29 cellular contexts compared by ENCODE assay signal in genomic region chr4:6894528-6895498, GRCh38. TPM values are rescaled to one million over a fixed set of nuclear protein-coding genes. Genes with fewer than 3 reads are reported as not detected.
A peak's percentile ranks its signal among the peaks of the same experiment; 100 is the strongest.
DNase-seq lines count a peak whose midpoint lies in the region; ATAC-seq, FAIRE-seq and TF ChIP-seq lines count a peak whose summit lies in the region.
"Had no signal": no experiment of that assay in that cellular context is flagged by ENCODE, and none has a peak within 500 bp of the region (broad histone marks: within the 10 kb centered on the region; RNA-seq: fewer than 3 reads in every experiment).

No MANE protein-coding gene starts in this region.

- POLR2A ChIA-PET in activated CD4-positive, alpha-beta memory T cell treated with anti-CD3 and anti-CD28 coated beads, Interleukin-2, amount 10 ng/mL, durations not matched to agents 7 days and 5 days (lab: Charles Lee) = interaction anchor here (0.8 kb wide), 1 partner anchor 14 kb away, joined by 4 read pairs; no protein-coding TSS in a partner anchor
- POLR2A ChIA-PET in activated CD4-positive, alpha-beta memory T cell treated with anti-CD3 and anti-CD28 coated beads for 36 hours (lab: Charles Lee) = interaction anchor here (1.0 kb wide), 1 partner anchor 14 kb away, joined by 3 read pairs; the partner anchor contains the start of gene TBC1D14
- POLR2A ChIA-PET in CD4-positive, alpha-beta T cell (lab: Charles Lee) = no interaction called here
- POLR2A ChIA-PET in H1 (lab: Charles Lee; ENCODE audit: partially characterized antibody) = interaction anchor here (0.7 kb wide), 1 partner anchor 15 kb away, joined by 4 read pairs; the partner anchor contains the start of gene TBC1D14

- TF ChIP-seq POLR2A in H1 (IDR thresholded peaks at IDR 0.05; ENCODE audit: control extremely low read depth in 1 of 2, low read depth in 2 of 2, low read length in 2 of 2) = no peak

- no peak overlapping the region for H2AFZ ChIP-seq in H1 (ENCODE audit: low read length)
- no peak overlapping the region for H2AFZ ChIP-seq in neuronal stem cell (ENCODE audit: low read length)
- H2AFZ ChIP-seq: parathyroid adenoma had no signal

- H4K5ac ChIP-seq in H1 (ENCODE audit: insufficient read length, low read depth, low read length) = no peak overlapping the region

- H3K27me3 Mint-ChIP-seq in activated CD4-positive, alpha-beta memory T cell treated with anti-CD3 and anti-CD28 coated beads, Interleukin-2, amount 10 ng/mL, durations not matched to agents 7 days and 5 days = no peaks in the 10 kb centered on the region
- H3K27me3 Mint-ChIP-seq in activated CD4-positive, alpha-beta memory T cell treated with anti-CD3 and anti-CD28 coated beads for 36 hours = no peaks in the 10 kb centered on the region
- H3K27me3 Mint-ChIP-seq in CD4-positive, alpha-beta T cell = no peaks in the 10 kb centered on the region
- H3K27me3 Mint-ChIP-seq: activated CD8-positive, alpha-beta T cell treated with anti-CD3 and anti-CD28 coated beads for 36 hours; stimulated activated naive CD8-positive, alpha-beta T cell treated with anti-CD3 and anti-CD28 coated beads, Interleukin-15, amount 100 ng/mL, for 72 hours had no signal

- no peak for TF ChIP-seq EP300 in H1 (IDR thresholded peaks at IDR 0.05; ENCODE audit: borderline replicate concordance in 1 of 2, low read depth in 2 of 2, low read length in 2 of 2)

- no peak for TF ChIP-seq RAD21 in H1 (IDR thresholded peaks at IDR 0.05 in 1 of 2, conservative IDR thresholded peaks at IDR 0.05 in 1 of 2; ENCODE audit: low read depth in 2 of 2, low read length in 2 of 2)

- H3K4ac ChIP-seq in H1 (replicated peaks; ENCODE audit: insufficient read length, low read depth, low read length) (no peak overlapping the region), neuronal stem cell (ENCODE audit: low read length) (no peak overlapping the region)

- no peak overlapping the region for H3K23ac ChIP-seq in H1 (ENCODE audit: insufficient read length)
- H3K23ac ChIP-seq in neuronal stem cell (ENCODE audit: low read depth, low read length, poor library complexity) = no peak overlapping the region

- CTCF ChIA-PET in activated CD4-positive, alpha-beta memory T cell treated with anti-CD3 and anti-CD28 coated beads, Interleukin-2, amount 10 ng/mL, durations not matched to agents 7 days and 5 days (lab: Charles Lee) = interaction anchor here (1.2 to 3.0 kb wide), 2 partner anchors 17 to 21 kb away, joined by 3 to 13 read pairs; no protein-coding TSS in a partner anchor
- CTCF ChIA-PET in activated CD4-positive, alpha-beta memory T cell treated with anti-CD3 and anti-CD28 coated beads for 36 hours (lab: Charles Lee) = interaction anchor here (1.9 to 4.5 kb wide), 2 partner anchors 14 to 21 kb away, joined by 4 to 30 read pairs; partner anchors contain the start of gene TBC1D14
- CTCF ChIA-PET in CD4-positive, alpha-beta T cell (lab: Charles Lee) = no interaction called here
- CTCF ChIA-PET in H1 (lab: Charles Lee; ENCODE audit: partially characterized antibody) = interaction anchor here (0.8 to 2.4 kb wide), 3 partner anchors 9 to 174 kb away, joined by 3 to 10 read pairs (median 3); no protein-coding TSS in a partner anchor

- H3K4me1 ChIP-seq in H1 (replicated peaks in 1 of 4; ENCODE audit: control insufficient read depth in 3 of 4, insufficient read depth in 4 of 4, low read length in 3 of 4) = no peaks in the 10 kb centered on the region; a peak in 1 of 7 replicates
- peaks cover 5 to 6% of the 10 kb centered on the region in 2 donors for H3K4me1 ChIP-seq in neuronal stem cell (ENCODE audit: control insufficient read depth in 2 of 2, insufficient read depth in 1 of 2, low read depth in 1 of 2, low read length in 2 of 2)
- H3K4me1 ChIP-seq: ascending aorta, parathyroid adenoma had no signal

- FAIRE-seq in H1 (lab: Jason Lieb, UNC) = no peak
- FAIRE-seq: GM12892, H54 had no signal

- no peaks in the 10 kb centered on the region for H4K20me1 ChIP-seq in H1 (replicated peaks in 1 of 2; ENCODE audit: control insufficient read depth in 1 of 2, insufficient read depth in 2 of 2, low read length in 2 of 2)

- H3K14ac ChIP-seq in H1 (ENCODE audit: insufficient read length) (no peak overlapping the region), neuronal stem cell (ENCODE audit: low read length) (no peak overlapping the region)

- peaks cover 10% of the 10 kb centered on the region for H3K9me3 Mint-ChIP-seq in activated CD4-positive, alpha-beta memory T cell treated with anti-CD3 and anti-CD28 coated beads, Interleukin-2, amount 10 ng/mL, durations not matched to agents 7 days and 5 days
- H3K9me3 Mint-ChIP-seq in activated CD4-positive, alpha-beta memory T cell treated with anti-CD3 and anti-CD28 coated beads for 36 hours = peaks cover 12% of the 10 kb centered on the region
- H3K9me3 Mint-ChIP-seq in CD4-positive, alpha-beta T cell = no peaks in the 10 kb centered on the region
- H3K9me3 Mint-ChIP-seq: activated T-cell treated with anti-CD3 and anti-CD28 coated beads, Interleukin-2, amount 50 U/mL, for 4 hours had no signal

- no peak overlapping the region for H3K56ac ChIP-seq in H1 (replicated peaks; ENCODE audit: insufficient read length, low read depth, low read length)

- H3K4me1 Mint-ChIP-seq in activated CD4-positive, alpha-beta memory T cell treated with anti-CD3 and anti-CD28 coated beads, Interleukin-2, amount 10 ng/mL, durations not matched to agents 7 days and 5 days = peaks cover 62% of the 10 kb centered on the region
- peaks cover 37% of the 10 kb centered on the region for H3K4me1 Mint-ChIP-seq in activated CD4-positive, alpha-beta memory T cell treated with anti-CD3 and anti-CD28 coated beads for 36 hours (ENCODE audit: low read depth)
- peaks cover 45% of the 10 kb centered on the region for H3K4me1 Mint-ChIP-seq in CD4-positive, alpha-beta T cell (ENCODE audit: low read depth)

- no peak overlapping the region for H2BK20ac ChIP-seq in H1 (ENCODE audit: low read length)

- intact Hi-C loops in activated CD4-positive, alpha-beta memory T cell treated with anti-CD3 and anti-CD28 coated beads for 36 hours (cut with micrococcal nuclease) = no loop called here
- intact Hi-C loops in CD4-positive, alpha-beta T cell (cut with DNase I, micrococcal nuclease) = no loop called here

- no peaks in the 10 kb centered on the region for H3K23me2 ChIP-seq in H1 (ENCODE audit: low read depth, low read length)

- H2AK5ac ChIP-seq in H1 (ENCODE audit: low read depth, low read length) (no peak overlapping the region), neuronal stem cell (ENCODE audit: low read depth, low read length) (no peak overlapping the region)

- no peaks in the 10 kb centered on the region for H3K9me3 ChIP-seq in CD4-positive, alpha-beta T cell (ENCODE audit: control insufficient read depth, low read length)
- H3K9me3 ChIP-seq in H1 (ENCODE audit: insufficient read depth in 2 of 2, low read depth in 1 of 2, low read length in 1 of 2) = no peaks in the 10 kb centered on the region
- peaks cover 3 to 6% of the 10 kb centered on the region in 2 donors for H3K9me3 ChIP-seq in neuronal stem cell (replicated peaks in 1 of 2; ENCODE audit: control insufficient read depth in 2 of 2, insufficient read depth in 1 of 2, low read depth in 1 of 2, low read length in 2 of 2)
- H3K9me3 ChIP-seq: ascending aorta, MG63 had no signal

- H3K79me1 ChIP-seq in H1 (ENCODE audit: low read depth, low read length) (no peaks in the 10 kb centered on the region), neuronal stem cell (ENCODE audit: low read depth, low read length) (no peaks in the 10 kb centered on the region)

- H3K36me3 ChIP-seq in H1 (ENCODE audit: control insufficient read depth in 2 of 4, insufficient read depth in 4 of 4, low read length in 3 of 4) (no peaks in the 10 kb centered on the region), neuronal stem cell (replicated peaks in 1 of 2; ENCODE audit: control insufficient read depth in 2 of 2, insufficient read depth in 2 of 2, low read length in 2 of 2) (no peaks in the 10 kb centered on the region)
- H3K36me3 ChIP-seq: ascending aorta, heart left ventricle, left ventricle myocardium inferior, MG63, tibial nerve had no signal

- H3K27me3 ChIP-seq in CD4-positive, alpha-beta T cell (ENCODE audit: control insufficient read depth, insufficient read depth, low read length) = no peaks in the 10 kb centered on the region
- no peaks in the 10 kb centered on the region for H3K27me3 ChIP-seq in H1 (replicated peaks in 1 of 4; ENCODE audit: control insufficient read depth in 3 of 4, extremely low read depth in 1 of 4, insufficient read depth in 3 of 4, low read length in 3 of 4)
- no peaks in the 10 kb centered on the region for H3K27me3 ChIP-seq in neuronal stem cell (ENCODE audit: control insufficient read depth in 3 of 3, insufficient read depth in 3 of 3, low read depth in 1 of 3, low read length in 3 of 3)
- H3K27me3 ChIP-seq: ascending aorta, heart left ventricle, MG63, tibial nerve had no signal

- H3K36me3 Mint-ChIP-seq in activated CD4-positive, alpha-beta memory T cell treated with anti-CD3 and anti-CD28 coated beads, Interleukin-2, amount 10 ng/mL, durations not matched to agents 7 days and 5 days (ENCODE audit: low read depth) = peaks cover 16% of the 10 kb centered on the region
- H3K36me3 Mint-ChIP-seq in activated CD4-positive, alpha-beta memory T cell treated with anti-CD3 and anti-CD28 coated beads for 36 hours = peaks cover 12% of the 10 kb centered on the region
- H3K36me3 Mint-ChIP-seq in CD4-positive, alpha-beta T cell (ENCODE audit: low read depth) = no peaks in the 10 kb centered on the region

- H2BK5ac ChIP-seq in H1 (ENCODE audit: low read depth, low read length) = no peak overlapping the region
- no peak overlapping the region for H2BK5ac ChIP-seq in neuronal stem cell (ENCODE audit: low read length)

- H2BK12ac ChIP-seq in H1 (ENCODE audit: low read depth, low read length) = no peak overlapping the region
- H2BK12ac ChIP-seq in neuronal stem cell (ENCODE audit: low read length) = no peak overlapping the region

- no peak for TF ChIP-seq CTCF in CD4-positive, alpha-beta T cell (IDR thresholded peaks at IDR 0.05)
- TF ChIP-seq CTCF in H1 (IDR thresholded peaks at IDR 0.05; ENCODE audit: control extremely low read depth in 1 of 3, insufficient read depth in 1 of 3, low read depth in 1 of 3, low read length in 3 of 3) = no peak

- H2BK120ac ChIP-seq in H1 (replicated peaks; ENCODE audit: low read depth, low read length) (no peak overlapping the region), neuronal stem cell (ENCODE audit: low read depth, low read length) (no peak overlapping the region)

- DNase-seq in activated CD4-positive, alpha-beta memory T cell treated with anti-CD3 and anti-CD28 coated beads, Interleukin-2, amount 10 ng/mL, durations not matched to agents 7 days and 5 days = no peak
- no peak for DNase-seq in activated CD4-positive, alpha-beta memory T cell treated with anti-CD3 and anti-CD28 coated beads for 36 hours
- no peak for DNase-seq in CD4-positive, alpha-beta T cell
- DNase-seq in H1 (ENCODE audit: low read depth in 1 of 2, low spot score in 2 of 2) (no peak), neuronal stem cell (ENCODE audit: low spot score) (no peak), DMS79 treated with DMSO at 0.1 percent for 48 hours (lab: John Stamatoyannopoulos, UW) (no peak), COR-L47 (lab: John Stamatoyannopoulos, UW) (no peak), NCI-H69 (lab: John Stamatoyannopoulos, UW) (no peak)
- DNase-seq: activated CD4-positive, CD25-positive, alpha-beta regulatory T cell; activated CD8-positive, alpha-beta T cell treated with anti-CD3 and anti-CD28 coated beads for 36 hours; activated T-cell treated with anti-CD3 and anti-CD28 coated beads, Interleukin-2, amount 50 U/mL, for 4 hours; central memory CD4-positive, alpha-beta T cell; KBM-7; left ventricle myocardium inferior; MG63; midbrain; NCI-H2029 treated with DMSO at 0.1 percent for 48 hours; NCI-H2227 treated with DMSO at 0.1 percent for 48 hours; NCI-H774; right cardiac atrium; Right ventricle myocardium superior; stimulated activated naive CD8-positive, alpha-beta T cell treated with anti-CD3 and anti-CD28 coated beads, Interleukin-15, amount 100 ng/mL, for 72 hours had no signal

- WGBS in H1 (ENCODE audit: extremely low coverage in 1 of 2, insufficient coverage in 1 of 2, insufficient read length in 1 of 2, insufficient replicate concordance in 2 of 2, low coverage in 1 of 2, low lambda C conversion rate in 2 of 2, missing lambda C conversion rate in 1 of 2), 2 experiments = 87% methylated on average over 28 of the region's 29 CpGs; no CpG with 5 or more reads in 1 of the 2 experiments
- WGBS in neuronal stem cell (ENCODE audit: extremely low coverage in 2 of 2, insufficient read length in 2 of 2, insufficient replicate concordance in 1 of 2), 2 donors = no CpG with 5 or more reads among the region's 29 CpGs

- H2BK15ac ChIP-seq in H1 (ENCODE audit: low read length) = no peak overlapping the region
- no peak overlapping the region for H2BK15ac ChIP-seq in neuronal stem cell (ENCODE audit: low read length)

- H3K9ac ChIP-seq in H1 (replicated peaks in 1 of 4; ENCODE audit: extremely low read depth in 1 of 4, low read depth in 3 of 4, low read length in 3 of 4) = peak overlapping the region in 1 of 4 experiments; percentile 3; a peak in 2 of 7 replicates
- no peak overlapping the region for H3K9ac ChIP-seq in neuronal stem cell (ENCODE audit: low read depth, low read length, poor library complexity)
- H3K9ac ChIP-seq: parathyroid adenoma had no signal

- no peak overlapping the region for H3K27ac ChIP-seq in CD4-positive, alpha-beta T cell (ENCODE audit: low read depth, low read length)
- H3K27ac ChIP-seq in H1 (ENCODE audit: low read depth, low read length) = no peak overlapping the region
- H3K27ac ChIP-seq in neuronal stem cell (replicated peaks; ENCODE audit: low read length) = no peak overlapping the region
- H3K27ac ChIP-seq: ascending aorta, heart left ventricle, left ventricle myocardium inferior, parathyroid adenoma, tibial nerve had no signal

- peak overlapping the region; percentile 68 for H3K27ac Mint-ChIP-seq in activated CD4-positive, alpha-beta memory T cell treated with anti-CD3 and anti-CD28 coated beads, Interleukin-2, amount 10 ng/mL, durations not matched to agents 7 days and 5 days
- H3K27ac Mint-ChIP-seq in activated CD4-positive, alpha-beta memory T cell treated with anti-CD3 and anti-CD28 coated beads for 36 hours = no peak overlapping the region
- peak overlapping the region; percentile 39 for H3K27ac Mint-ChIP-seq in CD4-positive, alpha-beta T cell
- H3K27ac Mint-ChIP-seq: activated CD8-positive, alpha-beta T cell treated with anti-CD3 and anti-CD28 coated beads for 36 hours had no signal

- ATAC-seq in CD4-positive, alpha-beta T cell (ENCODE audit: poor library complexity) = no peak
- ATAC-seq: activated CD8-positive, alpha-beta T cell treated with anti-CD3 and anti-CD28 coated beads for 36 hours; activated naive CD4-positive, alpha-beta T cell treated with anti-CD3 and anti-CD28 coated beads, Interleukin-2, amount 50 U/mL, for 72 hours; activated T-cell treated with anti-CD3 and anti-CD28 coated beads, Interleukin-2, amount 50 U/mL, for 4 hours; heart left ventricle; right cardiac atrium; stimulated activated naive CD8-positive, alpha-beta T cell treated with anti-CD3 and anti-CD28 coated beads, Interleukin-15, amount 100 ng/mL, for 72 hours had no signal

- H3K4me2 ChIP-seq in H1 (ENCODE audit: insufficient read depth in 1 of 2, low read depth in 2 of 2, low read length in 2 of 2) = no peak overlapping the region
- no peak overlapping the region for H3K4me2 ChIP-seq in neuronal stem cell (ENCODE audit: insufficient read depth, low read length, poor library complexity, severe bottlenecking)

- H3K4me3 Mint-ChIP-seq in activated CD4-positive, alpha-beta memory T cell treated with anti-CD3 and anti-CD28 coated beads, Interleukin-2, amount 10 ng/mL, durations not matched to agents 7 days and 5 days = no peak overlapping the region
- H3K4me3 Mint-ChIP-seq in activated CD4-positive, alpha-beta memory T cell treated with anti-CD3 and anti-CD28 coated beads for 36 hours = no peak overlapping the region
- no peak overlapping the region for H3K4me3 Mint-ChIP-seq in CD4-positive, alpha-beta T cell
- H3K4me3 Mint-ChIP-seq: activated CD8-positive, alpha-beta T cell treated with anti-CD3 and anti-CD28 coated beads for 36 hours; activated T-cell treated with anti-CD3 and anti-CD28 coated beads, Interleukin-2, amount 50 U/mL, for 4 hours; stimulated activated naive CD8-positive, alpha-beta T cell treated with anti-CD3 and anti-CD28 coated beads, Interleukin-15, amount 100 ng/mL, for 72 hours had no signal

- H4K91ac ChIP-seq in H1 (replicated peaks; ENCODE audit: insufficient read length, low read length) (no peak overlapping the region), neuronal stem cell (ENCODE audit: low read depth, low read length, poor library complexity) (no peak overlapping the region)

- H3K4me3 ChIP-seq in H1 (ENCODE audit: extremely low read depth in 1 of 4, insufficient read depth in 2 of 4, low read depth in 3 of 4, low read length in 4 of 4) (no peak overlapping the region), neuronal stem cell (ENCODE audit: low read length in 2 of 2) (no peak overlapping the region)
- H3K4me3 ChIP-seq: ascending aorta, heart left ventricle, left ventricle myocardium inferior, MG63, tibial nerve had no signal

- H3K18ac ChIP-seq in H1 (ENCODE audit: extremely low read depth, low read length) = no peak overlapping the region
- peak overlapping the region; percentile 71 for H3K18ac ChIP-seq in neuronal stem cell (ENCODE audit: low read length)

- H3K79me2 ChIP-seq in H1 (ENCODE audit: control insufficient read depth in 1 of 2, insufficient read depth in 2 of 2, low read length in 2 of 2) = no peaks in the 10 kb centered on the region
- H3K79me2 ChIP-seq: parathyroid adenoma had no signal

- H4K8ac ChIP-seq in H1 (ENCODE audit: extremely low read depth, insufficient read depth, low read length) (peak overlapping the region; percentile 46; the same call in 1 of the 2 replicates), neuronal stem cell (ENCODE audit: low read depth, low read length) (no peak overlapping the region)

RNA-seq across cellular contexts. Expression of gene TBC1D14, which starts 14.8 kb away (rescaled TPM):
- 10 to 100 TPM; 53.7 to 55.3 TPM for total RNA-seq in activated CD4-positive, alpha-beta memory T cell treated with anti-CD3 and anti-CD28 coated beads, Interleukin-2, amount 10 ng/mL, durations not matched to agents 7 days and 5 days
- total RNA-seq in activated CD4-positive, alpha-beta memory T cell treated with anti-CD3 and anti-CD28 coated beads for 36 hours = 10 to 100 TPM; 37.1 to 37.3 TPM
- total RNA-seq in CD4-positive, alpha-beta T cell = 10 to 100 TPM; 31.2 to 34.1 TPM
- total RNA-seq in H1 (2021; fragmentation: NEBNext Ultra II Directional; extraction: Animal tissue kit (Norgen Biotek cat#: 25700)) = 48.2 and 49.7 TPM in 2 replicates
- 45.6 and 46.2 TPM in 2 replicates for polyA plus RNA-seq in H1 (2011; rRNA removed)
- 49.8 TPM for polyA plus RNA-seq in H1 (2011; cell fraction: cytosol; rRNA removed)
- 47.4 TPM for polyA plus RNA-seq in H1 (2011; cell fraction: nucleus; rRNA removed)
- polyA plus RNA-seq in H1 (2012, experiment 1 of 2) = 38.7 to 43.8 TPM (median 41.7 TPM) in 4 replicates
- polyA plus RNA-seq in H1 (2012, experiment 2 of 2) = 21.9 TPM
- 24.2 TPM for polyA plus RNA-seq in H1 (2013, experiment 1 of 2)
- 25.4 TPM for polyA plus RNA-seq in H1 (2013, experiment 2 of 2)
- 51.5 and 51.9 TPM in 2 replicates for polyA minus RNA-seq in H1 (2011; rRNA and poly(A)+ RNA removed)
- polyA minus RNA-seq in H1 (2011; cell fraction: cytosol; rRNA and poly(A)+ RNA removed) = 27.0 TPM
- polyA minus RNA-seq in H1 (2011; cell fraction: nucleus; rRNA and poly(A)+ RNA removed) = 30.9 TPM
- polyA plus RNA-seq in neuronal stem cell (2013, experiment 1 of 2) = 33.1 TPM
- 33.3 TPM for polyA plus RNA-seq in neuronal stem cell (2013, experiment 2 of 2)
